ENCODE assay signal across 20 cellular contexts in genomic region chrX:123797543-123798447, GRCh38.
DNase-seq lines count a peak whose midpoint lies in the region; ATAC-seq and TF ChIP-seq lines count a peak whose summit lies in the region.
"Had no signal": no experiment of that assay in that cellular context is flagged by ENCODE, and none has a peak within 500 bp of the region (broad histone marks: within the 10 kb centered on the region; RNA-seq: fewer than 3 reads in every experiment).

No MANE protein-coding gene starts in this region.

- H3K36me3 Mint-ChIP-seq in CD4-positive, alpha-beta memory T cell, result no peaks in the 10 kb centered on the region
- H3K36me3 Mint-ChIP-seq: brain; naive thymus-derived CD8-positive, alpha-beta T cell had no signal

- no peak for TF ChIP-seq CTCF in smooth muscle cell (IDR thresholded peaks at IDR 0.05; ENCODE audit: borderline replicate concordance, insufficient read depth, poor library complexity, severe bottlenecking)

- H3K4me1 Mint-ChIP-seq in CD4-positive, alpha-beta memory T cell, result no peaks in the 10 kb centered on the region
- H3K4me1 Mint-ChIP-seq: brain; GM23338; naive thymus-derived CD8-positive, alpha-beta T cell had no signal

- no peaks in the 10 kb centered on the region for H4K20me1 ChIP-seq in smooth muscle cell (ENCODE audit: low read depth)

- POLR2A ChIA-PET in CD4-positive, alpha-beta memory T cell (lab: Charles Lee; ENCODE audit: partially characterized antibody), result no interaction called here

- CTCF ChIA-PET in CD4-positive, alpha-beta memory T cell (lab: Charles Lee; ENCODE audit: partially characterized antibody), result no interaction called here

- H3K9me3 Mint-ChIP-seq in CD4-positive, alpha-beta memory T cell, result peaks cover 0 to 2% (median 0%) of the 10 kb centered on the region in 8 donors
- H3K9me3 Mint-ChIP-seq: GM23338; naive thymus-derived CD8-positive, alpha-beta T cell had no signal

- no peaks in the 10 kb centered on the region for H3K27me3 ChIP-seq in smooth muscle cell (ENCODE audit: low read depth)
- H3K27me3 ChIP-seq in CD4-positive, alpha-beta memory T cell (ENCODE audit: insufficient read depth, low read length), result no peaks in the 10 kb centered on the region

- H2AFZ ChIP-seq in smooth muscle cell (ENCODE audit: low read depth), result no peak overlapping the region
- H2AFZ ChIP-seq: GM23338 had no signal

- no peak overlapping the region for H3K4me3 ChIP-seq in smooth muscle cell
- H3K4me3 ChIP-seq in CD4-positive, alpha-beta memory T cell (ENCODE audit: low read length in 2 of 2), result no peak overlapping the region
- H3K4me3 ChIP-seq: GM23338 had no signal

- no peak overlapping the region for H3K27ac Mint-ChIP-seq in CD4-positive, alpha-beta memory T cell
- H3K27ac Mint-ChIP-seq: brain, GM23338 had no signal

- no peak overlapping the region for H3K4me3 Mint-ChIP-seq in CD4-positive, alpha-beta memory T cell
- H3K4me3 Mint-ChIP-seq: brain; GM23338; naive thymus-derived CD8-positive, alpha-beta T cell had no signal

- 75% methylated on average over 8 of the region's 8 CpGs for WGBS in smooth muscle cell (ENCODE audit: low lambda C conversion rate)

- no peak overlapping the region for H3K9ac ChIP-seq in smooth muscle cell (ENCODE audit: low read depth)

- H3K4me2 ChIP-seq in smooth muscle cell, result no peak overlapping the region
- H3K4me2 ChIP-seq: GM23338 had no signal

- no peaks in the 10 kb centered on the region for H3K36me3 ChIP-seq in smooth muscle cell (ENCODE audit: low read depth)
- H3K36me3 ChIP-seq in CD4-positive, alpha-beta memory T cell (ENCODE audit: insufficient read depth, low read length), result no peaks in the 10 kb centered on the region

- peak; percentile 50 for ATAC-seq in HG03439 (IDR thresholded peaks at IDR 0.05; ENCODE audit: unreplicated experiment)
- ATAC-seq in HG02840 (IDR thresholded peaks at IDR 0.05; ENCODE audit: low FRiP score, unreplicated experiment), result no peak
- ATAC-seq: GM23338; left ventricle myocardium superior; naive thymus-derived CD8-positive, alpha-beta T cell had no signal

- DNase-seq in NK-92 treated with Interleukin-12 subunit alpha and Interleukin-12 subunit beta, amount 100 ng/mL, for 24 hours (lab: John Stamatoyannopoulos, UW), result peak; percentile 6
- DNase-seq in NK-92 (lab: John Stamatoyannopoulos, UW; ENCODE audit: unreplicated experiment) (no peak), astrocyte of the hippocampus (ENCODE audit: low read depth, low spot score) (peak; percentile 49), smooth muscle cell (lab: John Stamatoyannopoulos, UW; ENCODE audit: unreplicated experiment) (no peak), SIG-M5 (lab: John Stamatoyannopoulos, UW) (no peak)
- DNase-seq in CD4-positive, alpha-beta memory T cell, result no peak
- DNase-seq: 8988T; activated CD4-positive, alpha-beta T cell treated with anti-CD3 and anti-CD28 coated beads, Interleukin-2, amount 50 U/mL, for 1 hour; left ventricle myocardium superior; naive thymus-derived CD8-positive, alpha-beta T cell; NCI-H1930; NCI-H526 treated with DMSO at 0.1 percent for 48 hours; retina; stimulated activated CD8-positive, alpha-beta memory T cell treated with anti-CD3 and anti-CD28 coated beads, Interleukin-4, amount 100 ng/mL, for 48 hours; T-helper 2 cell had no signal

- H3K27ac ChIP-seq in smooth muscle cell (ENCODE audit: low read depth), result peak overlapping the region; percentile 35
- no peak overlapping the region for H3K27ac ChIP-seq in CD4-positive, alpha-beta memory T cell (ENCODE audit: low read depth, low read length)
- H3K27ac ChIP-seq: RWPE1 had no signal

- no peaks in the 10 kb centered on the region for H3K9me3 ChIP-seq in smooth muscle cell (replicated peaks; ENCODE audit: low read depth)
- H3K9me3 ChIP-seq in CD4-positive, alpha-beta memory T cell (ENCODE audit: control insufficient read depth in 1 of 2, low read length in 2 of 2), result no peaks in the 10 kb centered on the region

- no peaks in the 10 kb centered on the region for H3K27me3 Mint-ChIP-seq in CD4-positive, alpha-beta memory T cell
- H3K27me3 Mint-ChIP-seq: naive thymus-derived CD8-positive, alpha-beta T cell had no signal

- H3K4me1 ChIP-seq in smooth muscle cell (ENCODE audit: low read depth), result no peaks in the 10 kb centered on the region
- H3K4me1 ChIP-seq in CD4-positive, alpha-beta memory T cell (ENCODE audit: insufficient read depth, low read length), result no peaks in the 10 kb centered on the region

- intact Hi-C loops in CD4-positive, alpha-beta memory T cell (cut with micrococcal nuclease), result no loop called here

- no peaks in the 10 kb centered on the region for H3K79me2 ChIP-seq in smooth muscle cell (ENCODE audit: low read depth)

- H3F3A ChIP-seq in smooth muscle cell (ENCODE audit: low read depth), result no peaks in the 10 kb centered on the region

Comparison
In these comparisons a context has a peak if more than half of its experiments do, and no peak if none do; other contexts are left out.
1. DNase-seq: peak in NK-92 treated with Interleukin-12 subunit alpha and Interleukin-12 subunit beta, amount 100 ng/mL, for 24 hours (single experiment) and astrocyte of the hippocampus (single experiment); none in NK-92 (single experiment), smooth muscle cell (single experiment), CD4-positive, alpha-beta memory T cell (0 of 5) and SIG-M5 (single experiment).